ENCODE assay signal across 21 cellular contexts in the genomic region with DNA sequence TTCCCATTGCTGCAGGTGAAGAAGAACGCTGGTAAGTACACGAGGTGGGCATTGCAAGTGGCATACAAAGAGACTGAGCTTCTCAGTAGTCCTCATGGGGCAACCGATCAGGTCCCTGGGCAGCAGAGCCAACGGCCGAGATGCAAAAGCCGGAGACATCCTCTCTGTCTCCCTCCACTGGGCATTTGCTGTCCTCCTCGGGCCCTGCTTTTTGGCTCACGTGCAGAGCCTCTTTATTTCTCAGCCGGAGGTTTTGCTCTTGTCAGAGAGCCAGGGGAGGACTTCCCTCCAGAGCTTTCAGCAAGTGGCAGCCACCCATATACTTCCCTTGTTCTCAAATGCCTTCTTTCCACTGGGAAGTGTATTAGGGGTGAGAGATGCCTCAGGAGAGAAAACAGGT. TPM values are rescaled to one million over a fixed set of nuclear protein-coding genes. Genes with fewer than 3 reads are reported as not detected.
DNase-seq lines count a peak whose midpoint lies in the region; ATAC-seq, FAIRE-seq and TF ChIP-seq lines count a peak whose summit lies in the region.
"Had no signal": no experiment of that assay in that cellular context is flagged by ENCODE, and none has a peak within 500 bp of the region (broad histone marks: within the 10 kb centered on the region; RNA-seq: fewer than 3 reads in every experiment).

No MANE protein-coding gene starts in this region.

- no peaks in the 10 kb centered on the region for H3K4me1 Mint-ChIP-seq in Caco-2 (ENCODE audit: low read depth, unreplicated experiment)
- H3K4me1 Mint-ChIP-seq in activated CD4-positive, alpha-beta T cell treated with anti-CD3 and anti-CD28 coated beads, Interleukin-2, amount 10 ng/mL, durations not matched to agents 7 days and 5 days: no peaks in the 10 kb centered on the region
- H3K4me1 Mint-ChIP-seq: memory B cell had no signal

- no TSS peak for BruUV-seq in Caco-2 (replicated peaks; lab: Mats Ljungman, UMichigan)

- no peak overlapping the region for H3K4me3 Mint-ChIP-seq in Caco-2 (ENCODE audit: unreplicated experiment)
- H3K4me3 Mint-ChIP-seq in activated CD4-positive, alpha-beta T cell treated with anti-CD3 and anti-CD28 coated beads, Interleukin-2, amount 10 ng/mL, durations not matched to agents 7 days and 5 days: no peak overlapping the region
- H3K4me3 Mint-ChIP-seq: memory B cell; natural killer cell treated with Interleukin-12 subunit alpha and Interleukin-12 subunit beta and Interleukin-15 and Interleukin-18, amount 100 ng/mL, for 72 hours; stimulated activated naive CD8-positive, alpha-beta T cell treated with anti-CD3 and anti-CD28 coated beads, Interleukin-15, Interleukin-2, amounts not matched to agents 100 ng/mL and 50 ng/mL, for 24 hours had no signal

- no peak overlapping the region for H2BK5ac ChIP-seq in H1 (ENCODE audit: low read depth, low read length)

- 0 out of 2 replicates have a peak, but pooled peaks cover 2% of the 10 kb centered on the region for H3K23me2 ChIP-seq in H1 (ENCODE audit: low read depth, low read length)

- no peaks in the 10 kb centered on the region for H3K79me1 ChIP-seq in H1 (ENCODE audit: low read depth, low read length)

- no peak overlapping the region for H3K27ac Mint-ChIP-seq in Caco-2 (ENCODE audit: unreplicated experiment)
- H3K27ac Mint-ChIP-seq in activated CD4-positive, alpha-beta T cell treated with anti-CD3 and anti-CD28 coated beads, Interleukin-2, amount 10 ng/mL, durations not matched to agents 7 days and 5 days: no peak overlapping the region
- H3K27ac Mint-ChIP-seq: memory B cell; natural killer cell treated with Interleukin-12 subunit alpha and Interleukin-12 subunit beta and Interleukin-15 and Interleukin-18, amount 100 ng/mL, for 72 hours; stimulated activated naive CD8-positive, alpha-beta T cell treated with anti-CD3 and anti-CD28 coated beads, Interleukin-15, Interleukin-2, amounts not matched to agents 100 ng/mL and 50 ng/mL, for 24 hours had no signal

- CTCF ChIA-PET in AG04450 (lab: Charles Lee) (no interaction called here), H1 (lab: Charles Lee; ENCODE audit: partially characterized antibody) (interaction anchor here (1.1 to 2.4 kb wide), 4 partner anchors 16 to 66 kb away, joined by 3 to 6 read pairs (median 4); no protein-coding TSS in a partner anchor), Caco-2 (lab: Charles Lee) (no interaction called here)
- CTCF ChIA-PET in activated CD4-positive, alpha-beta T cell treated with anti-CD3 and anti-CD28 coated beads, Interleukin-2, amount 10 ng/mL, durations not matched to agents 7 days and 5 days (lab: Charles Lee): no interaction called here

- H3K23ac ChIP-seq in H1 (ENCODE audit: insufficient read length): no peak overlapping the region

- H2BK12ac ChIP-seq in H1 (ENCODE audit: low read depth, low read length): no peak overlapping the region

- H3K4me3 ChIP-seq in AG04450 (ENCODE audit: low read depth, low read length) (no peak overlapping the region), H1 (ENCODE audit: extremely low read depth in 1 of 4, insufficient read depth in 2 of 4, low read depth in 3 of 4, low read length in 4 of 4) (no peak overlapping the region), right lobe of liver (no peak overlapping the region), Caco-2 (ENCODE audit: low read depth, low read length) (no peak overlapping the region)
- H3K4me3 ChIP-seq: Peyer's patch, psoas muscle, uterus had no signal

- no peak overlapping the region for H3K4me2 ChIP-seq in H1 (ENCODE audit: insufficient read depth in 1 of 2, low read depth in 2 of 2, low read length in 2 of 2)

- H3K18ac ChIP-seq in H1 (ENCODE audit: extremely low read depth, low read length): no peak overlapping the region

- H3K14ac ChIP-seq in H1 (ENCODE audit: insufficient read length): no peak overlapping the region

- no peaks in the 10 kb centered on the region for H4K20me1 ChIP-seq in H1 (replicated peaks in 1 of 2; ENCODE audit: control insufficient read depth in 1 of 2, insufficient read depth in 2 of 2, low read length in 2 of 2)

- TF ChIP-seq EP300 in H1 (IDR thresholded peaks at IDR 0.05; ENCODE audit: borderline replicate concordance in 1 of 2, low read depth in 2 of 2, low read length in 2 of 2): no peak

- H3K9ac ChIP-seq in H1 (replicated peaks in 1 of 4; ENCODE audit: extremely low read depth in 1 of 4, low read depth in 3 of 4, low read length in 3 of 4): no peak overlapping the region

- no peak overlapping the region for H2BK15ac ChIP-seq in H1 (ENCODE audit: low read length)

- no peak overlapping the region for H2BK120ac ChIP-seq in H1 (replicated peaks; ENCODE audit: low read depth, low read length)

- POLR2A ChIA-PET in AG04450 (lab: Yijun Ruan, JAX): no interaction called here
- POLR2A ChIA-PET in H1 (lab: Charles Lee; ENCODE audit: partially characterized antibody): no interaction called here
- POLR2A ChIA-PET in Caco-2 (lab: Charles Lee): interaction anchor here (0.5 kb wide), 1 partner anchor 1588 kb away, joined by 3 read pairs; no protein-coding TSS in a partner anchor
- POLR2A ChIA-PET in activated CD4-positive, alpha-beta T cell treated with anti-CD3 and anti-CD28 coated beads, Interleukin-2, amount 10 ng/mL, durations not matched to agents 7 days and 5 days (lab: Charles Lee): no interaction called here

- no peaks in the 10 kb centered on the region for H3K36me3 ChIP-seq in H1 (ENCODE audit: control insufficient read depth in 2 of 4, insufficient read depth in 4 of 4, low read length in 3 of 4)
- no peaks in the 10 kb centered on the region for H3K36me3 ChIP-seq in right lobe of liver
- H3K36me3 ChIP-seq in Caco-2 (ENCODE audit: control insufficient read depth, insufficient read depth, low read length): no peaks in the 10 kb centered on the region
- H3K36me3 ChIP-seq: Peyer's patch, uterus, WERI-Rb-1 had no signal

- DNase-seq in AG04450 (ENCODE audit: low read depth, low spot score) (no peak), KBM-7 (peak; percentile 49), H1 (ENCODE audit: low read depth in 1 of 2, low spot score in 2 of 2) (no peak), right lobe of liver (no peak), Caco-2 (no peak)
- no peak for DNase-seq in activated CD4-positive, alpha-beta T cell treated with anti-CD3 and anti-CD28 coated beads, Interleukin-2, amount 10 ng/mL, durations not matched to agents 7 days and 5 days
- DNase-seq: activated gamma-delta T cell, MM.1S, NCI-H2081 treated with DMSO at 0.1 percent for 48 hours, NCI-H526 treated with DMSO at 0.1 percent for 48 hours, Peyer's patch, SW 1271, uterus, WERI-Rb-1 had no signal

- H3K36me3 Mint-ChIP-seq in Caco-2 (ENCODE audit: insufficient read depth, unreplicated experiment): no peaks in the 10 kb centered on the region
- no peaks in the 10 kb centered on the region for H3K36me3 Mint-ChIP-seq in activated CD4-positive, alpha-beta T cell treated with anti-CD3 and anti-CD28 coated beads, Interleukin-2, amount 10 ng/mL, durations not matched to agents 7 days and 5 days (ENCODE audit: low read depth)
- H3K36me3 Mint-ChIP-seq: memory B cell; natural killer cell treated with Interleukin-12 subunit alpha and Interleukin-12 subunit beta and Interleukin-15 and Interleukin-18, amount 100 ng/mL, for 72 hours had no signal

- no peak for FAIRE-seq in H1 (lab: Jason Lieb, UNC)
- FAIRE-seq: colon had no signal

- TF ChIP-seq CTCF in AG04450 (IDR thresholded peaks at IDR 0.05; ENCODE audit: low read depth, low read length): peak; percentile 14; the same call in 1 of the 2 replicates
- peak; percentile 35 to 45 (median 41) for TF ChIP-seq CTCF in H1 (IDR thresholded peaks at IDR 0.05; ENCODE audit: control extremely low read depth in 1 of 3, insufficient read depth in 1 of 3, low read depth in 1 of 3, low read length in 3 of 3)
- peak in 3 of 4 donors; percentile 12 to 20 (median 12) for TF ChIP-seq CTCF in right lobe of liver (IDR thresholded peaks at IDR 0.05)
- TF ChIP-seq CTCF in Caco-2 (IDR thresholded peaks at IDR 0.05; ENCODE audit: insufficient read depth in 1 of 2, low read depth in 1 of 2, low read length in 1 of 2, severe bottlenecking in 1 of 2, unreplicated experiment in 1 of 2): peak in 1 of 2 experiments; percentile 9

- peak; percentile 28 to 64; a peak in 3 of 4 replicates for TF ChIP-seq RAD21 in H1 (IDR thresholded peaks at IDR 0.05 in 1 of 2, conservative IDR thresholded peaks at IDR 0.05 in 1 of 2; ENCODE audit: low read depth in 2 of 2, low read length in 2 of 2)

- H3K27me3 Mint-ChIP-seq in Caco-2 (ENCODE audit: insufficient read depth, unreplicated experiment): peaks cover 7% of the 10 kb centered on the region
- no peaks in the 10 kb centered on the region for H3K27me3 Mint-ChIP-seq in activated CD4-positive, alpha-beta T cell treated with anti-CD3 and anti-CD28 coated beads, Interleukin-2, amount 10 ng/mL, durations not matched to agents 7 days and 5 days
- H3K27me3 Mint-ChIP-seq: stimulated activated naive CD8-positive, alpha-beta T cell treated with anti-CD3 and anti-CD28 coated beads, Interleukin-15, Interleukin-2, amounts not matched to agents 100 ng/mL and 50 ng/mL, for 24 hours had no signal

- no peaks in the 10 kb centered on the region for H3K9me3 Mint-ChIP-seq in Caco-2 (ENCODE audit: unreplicated experiment)
- no peaks in the 10 kb centered on the region for H3K9me3 Mint-ChIP-seq in activated CD4-positive, alpha-beta T cell treated with anti-CD3 and anti-CD28 coated beads, Interleukin-2, amount 10 ng/mL, durations not matched to agents 7 days and 5 days
- H3K9me3 Mint-ChIP-seq: memory B cell; natural killer cell treated with Interleukin-12 subunit alpha and Interleukin-12 subunit beta and Interleukin-15 and Interleukin-18, amount 100 ng/mL, for 72 hours; stimulated activated naive CD8-positive, alpha-beta T cell treated with anti-CD3 and anti-CD28 coated beads, Interleukin-15, Interleukin-2, amounts not matched to agents 100 ng/mL and 50 ng/mL, for 24 hours had no signal

- no peak overlapping the region for H4K5ac ChIP-seq in H1 (ENCODE audit: insufficient read length, low read depth, low read length)

- H3K4me1 ChIP-seq in H1 (replicated peaks in 1 of 4; ENCODE audit: control insufficient read depth in 3 of 4, insufficient read depth in 4 of 4, low read length in 3 of 4) (peaks cover 0 to 6% (median 0%) of the 10 kb centered on the region in 4 experiments; a peak in 3 of 7 replicates), right lobe of liver (no peaks in the 10 kb centered on the region), Caco-2 (no peaks in the 10 kb centered on the region)
- H3K4me1 ChIP-seq: Peyer's patch, psoas muscle, uterus had no signal

- no peaks in the 10 kb centered on the region for H3K79me2 ChIP-seq in H1 (ENCODE audit: control insufficient read depth in 1 of 2, insufficient read depth in 2 of 2, low read length in 2 of 2)

- H3K9me3 ChIP-seq in AG04450 (ENCODE audit: control insufficient read depth, insufficient read depth, low read length) (no peaks in the 10 kb centered on the region), H1 (ENCODE audit: insufficient read depth in 2 of 2, low read depth in 1 of 2, low read length in 1 of 2) (no peaks in the 10 kb centered on the region), right lobe of liver (no peaks in the 10 kb centered on the region), Caco-2 (no peaks in the 10 kb centered on the region)
- H3K9me3 ChIP-seq: Peyer's patch, psoas muscle, uterus had no signal

- H3K27me3 ChIP-seq in AG04450 (ENCODE audit: control insufficient read depth, insufficient read depth, low read length) (no peaks in the 10 kb centered on the region), H1 (replicated peaks in 1 of 4; ENCODE audit: control insufficient read depth in 3 of 4, extremely low read depth in 1 of 4, insufficient read depth in 3 of 4, low read length in 3 of 4) (no peaks in the 10 kb centered on the region), right lobe of liver (no peaks in the 10 kb centered on the region), Caco-2 (replicated peaks; ENCODE audit: control insufficient read depth, insufficient read depth, low read length) (no peaks in the 10 kb centered on the region; the same call in 1 of the 2 replicates)
- H3K27me3 ChIP-seq: Peyer's patch, uterus had no signal

- H3K27ac ChIP-seq in AG04450 (ENCODE audit: low read depth, low read length) (no peak overlapping the region), H1 (ENCODE audit: low read depth, low read length) (no peak overlapping the region), right lobe of liver (no peak overlapping the region)
- H3K27ac ChIP-seq: Peyer's patch, psoas muscle, uterus, WERI-Rb-1 had no signal

- 75% methylated on average over 9 of the region's 9 CpGs; no CpG with 5 or more reads in 1 of the 2 experiments for WGBS in H1 (ENCODE audit: extremely low coverage in 1 of 2, insufficient coverage in 1 of 2, insufficient read length in 1 of 2, insufficient replicate concordance in 2 of 2, low coverage in 1 of 2, low lambda C conversion rate in 2 of 2, missing lambda C conversion rate in 1 of 2), 2 experiments
- 28% methylated on average over 5 of the region's 9 CpGs for WGBS in right lobe of liver (ENCODE audit: insufficient coverage, low coverage, low lambda C conversion rate, missing lambda C conversion rate)

- H3K4ac ChIP-seq in H1 (replicated peaks; ENCODE audit: insufficient read length, low read depth, low read length): no peak overlapping the region

- H3K56ac ChIP-seq in H1 (replicated peaks; ENCODE audit: insufficient read length, low read depth, low read length): no peak overlapping the region

- H4K91ac ChIP-seq in H1 (replicated peaks; ENCODE audit: insufficient read length, low read length): no peak overlapping the region

- in situ Hi-C loops in KBM-7 (cut with MboI; ENCODE audit: low pct_unique_long_range_greater_than_20kb, low sequenced_read_pairs): no loop called here

- H2AK5ac ChIP-seq in H1 (ENCODE audit: low read depth, low read length): no peak overlapping the region

- H2AFZ ChIP-seq in H1 (ENCODE audit: low read length): no peak overlapping the region

- no peak overlapping the region for H2BK20ac ChIP-seq in H1 (ENCODE audit: low read length)

- H4K8ac ChIP-seq in H1 (ENCODE audit: extremely low read depth, insufficient read depth, low read length): no peak overlapping the region

- TF ChIP-seq POLR2A in H1 (IDR thresholded peaks at IDR 0.05; ENCODE audit: control extremely low read depth in 1 of 2, low read depth in 2 of 2, low read length in 2 of 2) (no peak), right lobe of liver (IDR thresholded peaks at IDR 0.05) (no peak)

- ATAC-seq in right lobe of liver: peak; percentile 43 to 74 (median 58)
- ATAC-seq in HG03469 (IDR thresholded peaks at IDR 0.05; ENCODE audit: unreplicated experiment): no peak
- no peak for ATAC-seq in HG03108 (IDR thresholded peaks at IDR 0.05; ENCODE audit: unreplicated experiment)
- ATAC-seq: natural killer cell treated with Interleukin-12 subunit alpha and Interleukin-12 subunit beta and Interleukin-15 and Interleukin-18, amount 100 ng/mL, for 72 hours had no signal

- intact Hi-C loops in right lobe of liver (cut with DNase I) (no loop called here), Caco-2 (cut with micrococcal nuclease; ENCODE audit: unreplicated experiment) (no loop called here)

RNA-seq across cellular contexts. Expression of a gene that starts 18.0 kb away (rescaled TPM):
- polyA plus RNA-seq in AG04450 (2011; rRNA removed) (1.3 and 1.6 TPM in 2 replicates), H1 (2011; rRNA removed) (1.8 and 2.8 TPM in 2 replicates)
- 2.6 and 3.4 TPM in 2 replicates for polyA minus RNA-seq in AG04450 (2011; rRNA and poly(A)+ RNA removed)
- 3.0 and 3.8 TPM in 2 replicates for total RNA-seq in H1 (2021; fragmentation: NEBNext Ultra II Directional; extraction: Animal tissue kit (Norgen Biotek cat#: 25700))
- 2.4 TPM for polyA plus RNA-seq in H1 (2011; cell fraction: cytosol; rRNA removed)
- 4.4 TPM for polyA plus RNA-seq in H1 (2011; cell fraction: nucleus; rRNA removed)
- 1.5 to 2.0 TPM (median 1.7 TPM) in 4 replicates for polyA plus RNA-seq in H1 (2012, experiment 1 of 2)
- polyA plus RNA-seq in H1 (2012, experiment 2 of 2): 1.8 TPM
- polyA plus RNA-seq in H1 (2013, experiment 1 of 2): 2.2 TPM
- polyA plus RNA-seq in H1 (2013, experiment 2 of 2): 2.2 TPM
- 2.3 and 3.0 TPM in 2 replicates for polyA minus RNA-seq in H1 (2011; rRNA and poly(A)+ RNA removed)
- polyA minus RNA-seq in H1 (2011; cell fraction: cytosol; rRNA and poly(A)+ RNA removed): 2.6 TPM
- 2.9 TPM for polyA minus RNA-seq in H1 (2011; cell fraction: nucleus; rRNA and poly(A)+ RNA removed)
- total RNA-seq in right lobe of liver (10 to 100 TPM in 1 of 6 experiments, 1 to 10 TPM in 5; 6.6 to 11.5 (median 7.6) TPM), Caco-2 (2022) (not detected in 2 replicates)
- total RNA-seq in activated CD4-positive, alpha-beta T cell treated with anti-CD3 and anti-CD28 coated beads, Interleukin-2, amount 10 ng/mL, durations not matched to agents 7 days and 5 days: under 1 TPM; 0.06 to 0.20 TPM

Comparison
In these comparisons a context has a peak if more than half of its experiments do, and no peak if none do; other contexts are left out.
1. ATAC-seq: peak in right lobe of liver (4 of 4); none in HG03469 (single experiment) and HG03108 (single experiment).